14 cellular contexts compared by ENCODE assay signal in genomic region chr22:23014250-23014649, GRCh38. TPM values are rescaled to one million over a fixed set of nuclear protein-coding genes. Genes with fewer than 3 reads are reported as not detected.
DNase-seq lines count a peak whose midpoint lies in the region; ATAC-seq and TF ChIP-seq lines count a peak whose summit lies in the region.
"Had no signal": no experiment of that assay in that cellular context is flagged by ENCODE, and none has a peak within 500 bp of the region (broad histone marks: within the 10 kb centered on the region; RNA-seq: fewer than 3 reads in every experiment).

No MANE protein-coding gene starts in this region.

- H3K9me3 Mint-ChIP-seq in T-helper 2 cell treated with Interferon-gamma antibody and Interleukin-4, amounts not matched to agents 5 μg/mL and 100 μg/mL, for 36 hours = no peaks in the 10 kb centered on the region
- no peaks in the 10 kb centered on the region for H3K9me3 Mint-ChIP-seq in activated T-helper 1 cell treated with anti-CD3 and anti-CD28 coated beads, Interleukin-12 subunit alpha, Interleukin-12 subunit beta, Interleukin-2, Interleukin-4 antibody, amounts not matched to agents 30 ng/mL and 10 ng/mL and 1 ng/mL, durations not matched to agents 14 hours and 24 hours and 36 hours
- H3K9me3 Mint-ChIP-seq: CD4-positive, alpha-beta T cell had no signal

- H3K36me3 Mint-ChIP-seq in T-helper 2 cell treated with Interferon-gamma antibody and Interleukin-4, amounts not matched to agents 5 μg/mL and 100 μg/mL, for 36 hours (ENCODE audit: low read depth) = no peaks in the 10 kb centered on the region
- peaks cover 2% of the 10 kb centered on the region for H3K36me3 Mint-ChIP-seq in activated T-helper 1 cell treated with anti-CD3 and anti-CD28 coated beads, Interleukin-12 subunit alpha, Interleukin-12 subunit beta, Interleukin-2, Interleukin-4 antibody, amounts not matched to agents 30 ng/mL and 10 ng/mL and 1 ng/mL, durations not matched to agents 14 hours and 24 hours and 36 hours (ENCODE audit: low read depth)

- no peaks in the 10 kb centered on the region for H3K9me3 ChIP-seq in esophagus muscularis mucosa
- H3K9me3 ChIP-seq: HAP-1 had no signal

- no peak for TF ChIP-seq CTCF in esophagus muscularis mucosa (IDR thresholded peaks at IDR 0.05)

- no peak for TF ChIP-seq EP300 in esophagus muscularis mucosa (IDR thresholded peaks at IDR 0.05)

- no peak overlapping the region for H3K27ac Mint-ChIP-seq in T-helper 2 cell treated with Interferon-gamma antibody and Interleukin-4, amounts not matched to agents 5 μg/mL and 100 μg/mL, for 36 hours
- peak overlapping the region; percentile 7 for H3K27ac Mint-ChIP-seq in activated T-helper 1 cell treated with anti-CD3 and anti-CD28 coated beads, Interleukin-12 subunit alpha, Interleukin-12 subunit beta, Interleukin-2, Interleukin-4 antibody, amounts not matched to agents 30 ng/mL and 10 ng/mL and 1 ng/mL, durations not matched to agents 14 hours and 24 hours and 36 hours
- H3K27ac Mint-ChIP-seq: B cell; CD4-positive, alpha-beta T cell had no signal

- H3K4me1 Mint-ChIP-seq in T-helper 2 cell treated with Interferon-gamma antibody and Interleukin-4, amounts not matched to agents 5 μg/mL and 100 μg/mL, for 36 hours (ENCODE audit: low read depth) = peaks cover 28% of the 10 kb centered on the region
- peaks cover 30% of the 10 kb centered on the region for H3K4me1 Mint-ChIP-seq in activated T-helper 1 cell treated with anti-CD3 and anti-CD28 coated beads, Interleukin-12 subunit alpha, Interleukin-12 subunit beta, Interleukin-2, Interleukin-4 antibody, amounts not matched to agents 30 ng/mL and 10 ng/mL and 1 ng/mL, durations not matched to agents 14 hours and 24 hours and 36 hours (ENCODE audit: low read depth)
- H3K4me1 Mint-ChIP-seq: B cell had no signal

- ATAC-seq in GM21381 (IDR thresholded peaks at IDR 0.05; ENCODE audit: unreplicated experiment) = no peak

- peaks cover 16% of the 10 kb centered on the region for H3K27me3 Mint-ChIP-seq in T-helper 2 cell treated with Interferon-gamma antibody and Interleukin-4, amounts not matched to agents 5 μg/mL and 100 μg/mL, for 36 hours (ENCODE audit: low read depth)
- H3K27me3 Mint-ChIP-seq in activated T-helper 1 cell treated with anti-CD3 and anti-CD28 coated beads, Interleukin-12 subunit alpha, Interleukin-12 subunit beta, Interleukin-2, Interleukin-4 antibody, amounts not matched to agents 30 ng/mL and 10 ng/mL and 1 ng/mL, durations not matched to agents 14 hours and 24 hours and 36 hours (ENCODE audit: insufficient read depth) = peaks cover 24% of the 10 kb centered on the region
- H3K27me3 Mint-ChIP-seq: B cell had no signal

- no peak overlapping the region for H3K4me3 Mint-ChIP-seq in T-helper 2 cell treated with Interferon-gamma antibody and Interleukin-4, amounts not matched to agents 5 μg/mL and 100 μg/mL, for 36 hours
- H3K4me3 Mint-ChIP-seq in activated T-helper 1 cell treated with anti-CD3 and anti-CD28 coated beads, Interleukin-12 subunit alpha, Interleukin-12 subunit beta, Interleukin-2, Interleukin-4 antibody, amounts not matched to agents 30 ng/mL and 10 ng/mL and 1 ng/mL, durations not matched to agents 14 hours and 24 hours and 36 hours = no peak overlapping the region
- H3K4me3 Mint-ChIP-seq: B cell; CD4-positive, alpha-beta T cell had no signal

- WGBS in esophagus muscularis mucosa = 76% methylated on average over 7 of the region's 7 CpGs

- H3K36me3 ChIP-seq in esophagus muscularis mucosa = no peaks in the 10 kb centered on the region
- H3K36me3 ChIP-seq: HAP-1 had no signal

- no peak for TF ChIP-seq POLR2A in esophagus muscularis mucosa (IDR thresholded peaks at IDR 0.05; ENCODE audit: low read depth)

- H3K27me3 ChIP-seq in esophagus muscularis mucosa = peaks cover 0 to 3% (median 0%) of the 10 kb centered on the region in 4 donors

- intact Hi-C loops in activated T-helper 1 cell treated with anti-CD3 and anti-CD28 coated beads, Interleukin-12 subunit alpha, Interleukin-12 subunit beta, Interleukin-2, Interleukin-4 antibody, amounts not matched to agents 30 ng/mL and 10 ng/mL and 1 ng/mL, durations not matched to agents 14 hours and 24 hours and 36 hours (cut with micrococcal nuclease) = loop anchor here (5.0 to 10.0 kb wide), 3 partner anchors 228 to 1249 kb away; no protein-coding TSS in a partner anchor
- intact Hi-C loops in esophagus muscularis mucosa (cut with DNase I) = no loop called here

- H3K4me3 ChIP-seq in esophagus muscularis mucosa = no peak overlapping the region
- H3K4me3 ChIP-seq: HAP-1 had no signal

- H3K27ac ChIP-seq in esophagus muscularis mucosa (replicated peaks in 1 of 4) = no peak overlapping the region

- DNase-seq in activated T-cell treated with anti-CD3 and anti-CD28 coated beads for 48 hours (ENCODE audit: low read depth) (peak; percentile 3), esophagus muscularis mucosa (ENCODE audit: extremely low spot score) (peak; percentile 68), NCI-H2081 (lab: John Stamatoyannopoulos, UW) (no peak), SKM-1 (lab: John Stamatoyannopoulos, UW; ENCODE audit: unreplicated experiment) (no peak)
- no peak for DNase-seq in activated T-cell treated with anti-CD3 and anti-CD28 coated beads, Interleukin-2, amount 50 U/mL, for 1 hour
- peak; percentile 27 for DNase-seq in T-helper 2 cell treated with Interferon-gamma antibody and Interleukin-4, amounts not matched to agents 5 μg/mL and 100 μg/mL, for 36 hours (ENCODE audit: low spot score)
- DNase-seq in activated T-helper 1 cell treated with anti-CD3 and anti-CD28 coated beads, Interleukin-12 subunit alpha, Interleukin-12 subunit beta, Interleukin-2, Interleukin-4 antibody, amounts not matched to agents 30 ng/mL and 10 ng/mL and 1 ng/mL, durations not matched to agents 14 hours and 24 hours and 36 hours (ENCODE audit: low spot score) = no peak
- DNase-seq: C1 segment of cervical spinal cord; Calu3; CD4-positive, alpha-beta T cell; DMS79 had no signal

- no peaks in the 10 kb centered on the region for H3K4me1 ChIP-seq in esophagus muscularis mucosa
- H3K4me1 ChIP-seq: HAP-1 had no signal

RNA-seq across cellular contexts. Expression of gene GNAZ, which starts 56.1 kb away (rescaled TPM):
- 0.75 and 0.93 TPM in 2 replicates for total RNA-seq in activated T-helper 1 cell treated with anti-CD3 and anti-CD28 coated beads, Interleukin-12 subunit alpha, Interleukin-12 subunit beta, Interleukin-2, Interleukin-4 antibody, amounts not matched to agents 30 ng/mL and 10 ng/mL and 1 ng/mL, durations not matched to agents 14 hours and 24 hours and 36 hours
- 10 to 100 TPM; 51.7 to 79.5 (median 64.6) TPM for total RNA-seq in esophagus muscularis mucosa

Comparison
In these comparisons a context has a peak if more than half of its experiments do, and no peak if none do; other contexts are left out.
1. DNase-seq: peak in activated T-cell treated with anti-CD3 and anti-CD28 coated beads for 48 hours (single experiment), T-helper 2 cell treated with Interferon-gamma antibody and Interleukin-4, amounts not matched to agents 5 μg/mL and 100 μg/mL, for 36 hours (single experiment) and esophagus muscularis mucosa (single experiment); none in activated T-cell treated with anti-CD3 and anti-CD28 coated beads, Interleukin-2, amount 50 U/mL, for 1 hour (single experiment), activated T-helper 1 cell treated with anti-CD3 and anti-CD28 coated beads, Interleukin-12 subunit alpha, Interleukin-12 subunit beta, Interleukin-2, Interleukin-4 antibody, amounts not matched to agents 30 ng/mL and 10 ng/mL and 1 ng/mL, durations not matched to agents 14 hours and 24 hours and 36 hours (single experiment), NCI-H2081 (0 of 2) and SKM-1 (single experiment).
2. RNA of gene GNAZ, which starts 56.1 kb away (total RNA-seq): 51.7 to 79.5 TPM in esophagus muscularis mucosa; 0.75 to 0.93 TPM in activated T-helper 1 cell treated with anti-CD3 and anti-CD28 coated beads, Interleukin-12 subunit alpha, Interleukin-12 subunit beta, Interleukin-2, Interleukin-4 antibody, amounts not matched to agents 30 ng/mL and 10 ng/mL and 1 ng/mL, durations not matched to agents 14 hours and 24 hours and 36 hours; every median in the first group is over 10 times any median in the second.